ENCODE assay signal across 23 cellular contexts in genomic region chr5:125896381-125896780, GRCh38.
"Had no signal": no experiment of that assay in that cellular context is flagged by ENCODE, and none has a peak within 500 bp of the region (broad histone marks: within the 10 kb centered on the region; RNA-seq: fewer than 3 reads in every experiment).

No MANE protein-coding gene starts in this region.

- H3K4me1 ChIP-seq: lower lobe of right lung, neural progenitor cell, spleen, suprapubic skin, tibial artery, uterus had no signal

- H3K27me3 ChIP-seq: heart left ventricle, neural progenitor cell, neutrophil, spleen, suprapubic skin, tibial artery, uterus had no signal

- DNase-seq: heart left ventricle; islet precursor cell; lower lobe of right lung; mammary epithelial cell; mesenchymal stem cell; naive B cell; natural killer cell; nephron progenitor cell; occipital lobe; right cardiac atrium; spleen; stimulated activated CD4-positive, alpha-beta T cell treated with anti-CD3 and anti-CD28 coated beads, Interleukin-4, amount 100 ng/mL, for 24 hours; stimulated activated naive CD4-positive, alpha-beta T cell; tibial artery; uterus had no signal

- H3K36me3 ChIP-seq: heart left ventricle, lower lobe of right lung, neural progenitor cell, neutrophil, spleen, suprapubic skin, thoracic aorta, tibial artery, uterus had no signal

- ATAC-seq: left lobe of liver; lower lobe of right lung; natural killer cell; right cardiac atrium; sciatic nerve; stimulated activated effector memory CD8-positive, alpha-beta T cell treated with anti-CD3 and anti-CD28 coated beads, Interleukin-12 subunit alpha, Interleukin-12 subunit beta, amount 100 ng/mL, for 72 hours had no signal

- H3K4me3 ChIP-seq: heart left ventricle, lower lobe of right lung, neural progenitor cell, skin epidermis, spleen, suprapubic skin, thoracic aorta, tibial artery, uterus had no signal

- H3K27ac ChIP-seq: heart left ventricle, lower lobe of right lung, neural progenitor cell, neutrophil, skin epidermis, spleen, suprapubic skin, thoracic aorta, tibial artery, uterus had no signal

- H3K9me3 ChIP-seq: lower lobe of right lung, neutrophil, suprapubic skin, thoracic aorta, tibial artery, uterus had no signal
